In the genomic region with DNA sequence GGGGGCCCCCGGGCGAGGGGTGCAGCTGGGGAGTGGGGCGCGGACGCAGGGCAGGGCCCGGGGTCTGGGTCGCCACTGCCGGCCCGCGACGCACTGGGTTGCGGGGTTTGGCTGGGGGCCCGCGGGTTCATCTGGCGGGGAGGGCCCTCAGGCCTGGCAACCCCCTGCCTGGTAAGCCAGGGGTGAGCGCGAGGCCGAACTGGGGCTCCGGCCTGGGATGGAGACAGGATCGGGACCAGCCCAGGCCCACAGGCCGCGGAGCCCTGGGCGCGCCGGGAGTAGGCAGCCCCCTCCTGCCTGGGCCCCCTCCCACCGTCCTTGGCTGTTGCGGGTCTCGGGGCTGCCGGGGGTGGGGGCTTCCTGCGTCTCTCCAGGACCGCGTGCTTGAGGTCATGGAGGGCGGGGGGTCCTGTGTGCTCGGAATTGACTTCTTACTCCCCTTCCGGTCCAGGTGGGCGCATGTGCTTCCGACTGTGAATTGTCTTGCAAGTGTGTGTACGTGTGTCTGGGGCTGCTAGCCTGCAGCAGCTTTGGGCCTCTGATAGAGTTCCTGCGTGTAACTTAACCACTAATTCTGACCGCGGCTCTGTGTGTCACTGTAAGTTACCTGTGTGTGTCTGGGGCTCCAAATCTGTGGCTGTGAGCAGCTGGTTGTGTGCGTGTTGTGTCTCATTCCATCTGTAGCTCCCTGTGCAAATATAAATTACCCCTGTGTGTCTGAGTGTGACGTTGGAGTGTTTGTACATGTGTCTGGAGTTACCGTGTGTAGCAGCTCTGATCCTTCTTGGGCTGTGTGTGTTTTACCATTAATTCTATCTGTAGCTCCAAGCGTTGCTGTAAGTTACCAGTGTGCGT, we compare ENCODE assay signal across 8 cellular contexts. TPM values are rescaled to one million over a fixed set of nuclear protein-coding genes. Genes with fewer than 3 reads are reported as not detected.
DNase-seq lines count a peak whose midpoint lies in the region; ATAC-seq and TF ChIP-seq lines count a peak whose summit lies in the region.

No MANE protein-coding gene starts in this region.

- peaks cover 0 to 1% of the 10 kb centered on the region in 2 donors for H3K36me3 ChIP-seq in lung (ENCODE audit: control insufficient read depth in 2 of 2, insufficient read depth in 2 of 2, low read length in 2 of 2)

- no peaks in the 10 kb centered on the region for H3K9me3 ChIP-seq in lung (ENCODE audit: control insufficient read depth in 2 of 2, insufficient read depth in 1 of 2, low read length in 1 of 2)

- no peaks in the 10 kb centered on the region for H3K9me3 Mint-ChIP-seq in dendritic cell treated with granulocyte-macrophage colony-stimulating factor and Interleukin-4, amounts not matched to agents 40 ng/mL and 50 ng/mL, for 4 days

- no peaks in the 10 kb centered on the region for H3K27me3 Mint-ChIP-seq in dendritic cell treated with granulocyte-macrophage colony-stimulating factor and Interleukin-4, amounts not matched to agents 40 ng/mL and 50 ng/mL, for 4 days

- ATAC-seq in lung (ENCODE audit: insufficient read depth, low FRiP score) (no peak), GM18868 (IDR thresholded peaks at IDR 0.05; ENCODE audit: unreplicated experiment) (no peak)

- DNase-seq in NOMO-1 treated with dmso at 0.1 percent for 144 hours (lab: John Stamatoyannopoulos, UW; ENCODE audit: unreplicated experiment): peak; percentile 20
- no peak for DNase-seq in NOMO-1 treated with DMSO at 0.1 percent for 48 hours (lab: John Stamatoyannopoulos, UW; ENCODE audit: unreplicated experiment)
- DNase-seq in NAMALWA (ENCODE audit: low spot score): peak; percentile 88
- peak; percentile 32 for DNase-seq in activated CD4-positive, alpha-beta T cell treated with anti-CD3 and anti-CD28 coated beads for 1 hour
- DNase-seq in lung (ENCODE audit: low spot score): no peak
- DNase-seq in stimulated activated CD8-positive, alpha-beta memory T cell treated with anti-CD3 and anti-CD28 coated beads, Interleukin-7, amount 100 ng/mL, for 4 hours (ENCODE audit: low read depth in 2 of 2): peak; percentile 42 to 47

- H3K4me3 ChIP-seq in lung: peak overlapping the region; percentile 81

- peaks cover 0 to 42% of the 10 kb centered on the region in 2 donors for H3K4me1 ChIP-seq in lung (ENCODE audit: control insufficient read depth in 2 of 2, insufficient read depth in 2 of 2, low read length in 2 of 2)

- H3K4me3 Mint-ChIP-seq in dendritic cell treated with granulocyte-macrophage colony-stimulating factor and Interleukin-4, amounts not matched to agents 40 ng/mL and 50 ng/mL, for 4 days: peak overlapping the region; percentile 96

- H3K27ac Mint-ChIP-seq in dendritic cell treated with granulocyte-macrophage colony-stimulating factor and Interleukin-4, amounts not matched to agents 40 ng/mL and 50 ng/mL, for 4 days: peak overlapping the region; percentile 90

- 1 to 2% methylated on average over 38 to 46 of the region's 46 CpGs for WGBS in lung, 2 donors

- TF ChIP-seq CTCF in lung (IDR thresholded peaks at IDR 0.05; ENCODE audit: control extremely low read depth, extremely low read depth): no peak

- peaks cover 80% of the 10 kb centered on the region for H3K4me1 Mint-ChIP-seq in dendritic cell treated with granulocyte-macrophage colony-stimulating factor and Interleukin-4, amounts not matched to agents 40 ng/mL and 50 ng/mL, for 4 days (ENCODE audit: low read depth)

- H3K36me3 Mint-ChIP-seq in dendritic cell treated with granulocyte-macrophage colony-stimulating factor and Interleukin-4, amounts not matched to agents 40 ng/mL and 50 ng/mL, for 4 days (ENCODE audit: low read depth): peaks cover 43% of the 10 kb centered on the region

- H3K27me3 ChIP-seq in lung (ENCODE audit: control insufficient read depth, insufficient read depth): no peaks in the 10 kb centered on the region

- H3K27ac ChIP-seq in lung (ENCODE audit: low read depth in 1 of 2, low read length in 1 of 2): peak overlapping the region; percentile 64 to 96

- intact Hi-C loops in dendritic cell treated with granulocyte-macrophage colony-stimulating factor and Interleukin-4, amounts not matched to agents 40 ng/mL and 50 ng/mL, for 4 days (cut with micrococcal nuclease): no loop called here

RNA-seq across cellular contexts. Expression of gene GRAMD1A, which starts 0.8 kb away (rescaled TPM):
- total RNA-seq in lung: 100 to 1,000 TPM; 130 to 137 TPM
- 100 to 1,000 TPM in 1 of 2 donors, 10 to 100 TPM in 1; 92.2 to 217 TPM for polyA plus RNA-seq in lung

RNA-seq across cellular contexts. Expression of gene SCN1B, which starts 29.4 kb away (rescaled TPM):
- total RNA-seq in lung: 1 to 10 TPM; 1.5 to 8.4 TPM
- polyA plus RNA-seq in lung: 10 to 100 TPM in 1 of 2 donors, 1 to 10 TPM in 1; 9.5 to 12.6 TPM

RNA-seq across cellular contexts. Expression of gene ZNF792, which starts 36.8 kb away (rescaled TPM):
- total RNA-seq in lung: 10 to 100 TPM in 1 of 2 donors, 1 to 10 TPM in 1; 8.1 to 17.2 TPM
- polyA plus RNA-seq in lung: 1 to 10 TPM; 2.0 to 3.7 TPM

RNA-seq across cellular contexts. Expression of gene HPN, which starts 40.6 kb away (rescaled TPM):
- 10 to 100 TPM; 15.4 to 31.1 TPM for total RNA-seq in lung
- 10 to 100 TPM; 22.5 to 41.4 TPM for polyA plus RNA-seq in lung

Comparison
In these comparisons a context has a peak if more than half of its experiments do, and no peak if none do; other contexts are left out.
1. DNase-seq: peak in NOMO-1 treated with dmso at 0.1 percent for 144 hours (single experiment), NAMALWA (single experiment), activated CD4-positive, alpha-beta T cell treated with anti-CD3 and anti-CD28 coated beads for 1 hour (single experiment) and stimulated activated CD8-positive, alpha-beta memory T cell treated with anti-CD3 and anti-CD28 coated beads, Interleukin-7, amount 100 ng/mL, for 4 hours (2 of 2); none in NOMO-1 treated with DMSO at 0.1 percent for 48 hours (single experiment) and lung (single experiment).